In genomic region chr5:98773464-98774191, GRCh38 we compare ENCODE assay signal across 8 cellular contexts. TPM values are rescaled to one million over a fixed set of nuclear protein-coding genes. Genes with fewer than 3 reads are reported as not detected.
DNase-seq lines count a peak whose midpoint lies in the region; ATAC-seq, FAIRE-seq and TF ChIP-seq lines count a peak whose summit lies in the region.

Gene RGMB, plus strand, starts transcription at chr5:98773663. Its CDS starts 408 bp downstream, at chr5:98774071.

- peaks cover 4% of the 10 kb centered on the region; the same call in 1 of the 2 replicates for H3K36me3 ChIP-seq in BLaER1
- peaks cover 0 to 12% (median 0%) of the 10 kb centered on the region in 4 experiments; a peak in 1 of 8 replicates for H3K36me3 ChIP-seq in H1 (ENCODE audit: control insufficient read depth in 2 of 4, insufficient read depth in 4 of 4, low read length in 3 of 4)

- peaks cover 13% of the 10 kb centered on the region; the same call in 1 of the 2 replicates for H3K27me3 ChIP-seq in BLaER1
- H3K27me3 ChIP-seq in H1 (replicated peaks in 1 of 4; ENCODE audit: control insufficient read depth in 3 of 4, extremely low read depth in 1 of 4, insufficient read depth in 3 of 4, low read length in 3 of 4): peaks cover 0 to 19% (median 13%) of the 10 kb centered on the region in 4 experiments; a peak in 6 of 7 replicates

- peak in 1 of 2 experiments; percentile 89; a peak in 2 of 3 replicates for TF ChIP-seq POLR2A in H1 (IDR thresholded peaks at IDR 0.05; ENCODE audit: control extremely low read depth in 1 of 2, low read depth in 2 of 2, low read length in 2 of 2)

- ATAC-seq in GM19372 (IDR thresholded peaks at IDR 0.05; ENCODE audit: low read depth, unreplicated experiment): peak; percentile 79
- ATAC-seq in HG03521 (IDR thresholded peaks at IDR 0.05; ENCODE audit: unreplicated experiment): peak; percentile 89
- ATAC-seq in activated CD8-positive, alpha-beta memory T cell treated with anti-CD3 and anti-CD28 coated beads, Interleukin-2, amount 10 ng/mL, durations not matched to agents 7 days and 5 days: peak; percentile 92
- peak; percentile 81 for ATAC-seq in memory B cell (ENCODE audit: low read depth)

- H3K9me3 ChIP-seq in BLaER1: no peaks in the 10 kb centered on the region
- H3K9me3 ChIP-seq in H1 (ENCODE audit: insufficient read depth in 2 of 2, low read depth in 1 of 2, low read length in 1 of 2): no peaks in the 10 kb centered on the region

- H3K4me2 ChIP-seq in BLaER1: peak within 1 kb of the TSS; percentile 91
- H3K4me2 ChIP-seq in H1 (ENCODE audit: insufficient read depth in 1 of 2, low read depth in 2 of 2, low read length in 2 of 2): peak within 1 kb of the TSS; percentile 78 to 85

- no peak within 1 kb of the TSS for H3K4ac ChIP-seq in H1 (replicated peaks; ENCODE audit: insufficient read length, low read depth, low read length)

- no peak within 1 kb of the TSS for H3K23ac ChIP-seq in H1 (ENCODE audit: insufficient read length)

- no peak within 1 kb of the TSS for H2AK5ac ChIP-seq in H1 (ENCODE audit: low read depth, low read length)

- H3K79me1 ChIP-seq in H1 (ENCODE audit: low read depth, low read length): 0 out of 2 replicates have a peak, but pooled peaks cover 2% of the 10 kb centered on the region

- TF ChIP-seq RAD21 in H1 (IDR thresholded peaks at IDR 0.05 in 1 of 2, conservative IDR thresholded peaks at IDR 0.05 in 1 of 2; ENCODE audit: low read depth in 2 of 2, low read length in 2 of 2): no peak

- H2BK12ac ChIP-seq in H1 (ENCODE audit: low read depth, low read length): no peak within 1 kb of the TSS

- H4K8ac ChIP-seq in H1 (ENCODE audit: extremely low read depth, insufficient read depth, low read length): peak within 1 kb of the TSS; percentile 97

- H3K4me3 ChIP-seq in BLaER1 (peak within 1 kb of the TSS; percentile 86), H1 (ENCODE audit: extremely low read depth in 1 of 4, insufficient read depth in 2 of 4, low read depth in 3 of 4, low read length in 4 of 4) (peak within 1 kb of the TSS; percentile 68 to 91 (median 86))

- H4K20me1 ChIP-seq in BLaER1 (peaks cover 49% of the 10 kb centered on the region), H1 (replicated peaks in 1 of 2; ENCODE audit: control insufficient read depth in 1 of 2, insufficient read depth in 2 of 2, low read length in 2 of 2) (peaks cover 14 to 18% of the 10 kb centered on the region in 2 experiments)

- peak within 1 kb of the TSS; percentile 77 for H4K5ac ChIP-seq in H1 (ENCODE audit: insufficient read length, low read depth, low read length)

- 0% methylated on average over 29 of the region's 84 CpGs; no CpG with 5 or more reads in 1 of the 2 experiments for WGBS in H1 (ENCODE audit: extremely low coverage in 1 of 2, insufficient coverage in 1 of 2, insufficient read length in 1 of 2, insufficient replicate concordance in 2 of 2, low coverage in 1 of 2, low lambda C conversion rate in 2 of 2, missing lambda C conversion rate in 1 of 2), 2 experiments

- no peaks in the 10 kb centered on the region for H3K36me3 Mint-ChIP-seq in activated CD8-positive, alpha-beta memory T cell treated with anti-CD3 and anti-CD28 coated beads, Interleukin-2, amount 10 ng/mL, durations not matched to agents 7 days and 5 days
- H3K36me3 Mint-ChIP-seq in memory B cell: no peaks in the 10 kb centered on the region

- H3K27ac ChIP-seq in BLaER1 (peak within 1 kb of the TSS; percentile 85), H1 (ENCODE audit: low read depth, low read length) (peak within 1 kb of the TSS; percentile 89)

- no peak within 1 kb of the TSS for H2BK120ac ChIP-seq in H1 (replicated peaks; ENCODE audit: low read depth, low read length)

- H4K91ac ChIP-seq in H1 (replicated peaks; ENCODE audit: insufficient read length, low read length): no peak within 1 kb of the TSS

- peaks cover 42% of the 10 kb centered on the region for H3K4me1 Mint-ChIP-seq in activated CD8-positive, alpha-beta memory T cell treated with anti-CD3 and anti-CD28 coated beads, Interleukin-2, amount 10 ng/mL, durations not matched to agents 7 days and 5 days
- peaks cover 39% of the 10 kb centered on the region for H3K4me1 Mint-ChIP-seq in memory B cell

- H2BK20ac ChIP-seq in H1 (ENCODE audit: low read length): no peak within 1 kb of the TSS

- H3K27ac Mint-ChIP-seq in activated CD8-positive, alpha-beta memory T cell treated with anti-CD3 and anti-CD28 coated beads, Interleukin-2, amount 10 ng/mL, durations not matched to agents 7 days and 5 days: peak within 1 kb of the TSS; percentile 72
- peak within 1 kb of the TSS; percentile 82 for H3K27ac Mint-ChIP-seq in memory B cell

- peaks cover 69% of the 10 kb centered on the region for H3K27me3 Mint-ChIP-seq in activated CD8-positive, alpha-beta memory T cell treated with anti-CD3 and anti-CD28 coated beads, Interleukin-2, amount 10 ng/mL, durations not matched to agents 7 days and 5 days
- H3K27me3 Mint-ChIP-seq in memory B cell: peaks cover under 1% of the 10 kb centered on the region

- no peak for TF ChIP-seq CTCF in H1 (IDR thresholded peaks at IDR 0.05; ENCODE audit: control extremely low read depth in 1 of 3, insufficient read depth in 1 of 3, low read depth in 1 of 3, low read length in 3 of 3)

- H3K9me3 Mint-ChIP-seq in activated CD8-positive, alpha-beta memory T cell treated with anti-CD3 and anti-CD28 coated beads, Interleukin-2, amount 10 ng/mL, durations not matched to agents 7 days and 5 days (ENCODE audit: low read depth): no peaks in the 10 kb centered on the region
- H3K9me3 Mint-ChIP-seq in memory B cell: no peaks in the 10 kb centered on the region

- H2AFZ ChIP-seq in H1 (ENCODE audit: low read length): no peak within 1 kb of the TSS

- no peak within 1 kb of the TSS for H2BK15ac ChIP-seq in H1 (ENCODE audit: low read length)

- H3K23me2 ChIP-seq in H1 (ENCODE audit: low read depth, low read length): peaks cover 20% of the 10 kb centered on the region

- H3K4me3 Mint-ChIP-seq in activated CD8-positive, alpha-beta memory T cell treated with anti-CD3 and anti-CD28 coated beads, Interleukin-2, amount 10 ng/mL, durations not matched to agents 7 days and 5 days: peak within 1 kb of the TSS; percentile 87
- peak within 1 kb of the TSS; percentile 93 for H3K4me3 Mint-ChIP-seq in memory B cell

- CTCF ChIA-PET in activated CD8-positive, alpha-beta memory T cell treated with anti-CD3 and anti-CD28 coated beads, Interleukin-2, amount 10 ng/mL, durations not matched to agents 7 days and 5 days (lab: Charles Lee): interaction anchor here (1.3 kb wide), 1 partner anchor 287 kb away, joined by 4 read pairs; no protein-coding TSS in a partner anchor
- CTCF ChIA-PET in H1 (lab: Charles Lee; ENCODE audit: partially characterized antibody): interaction anchor here (0.9 to 7.4 kb wide), 4 partner anchors 14 to 22 kb away, joined by 3 to 81 read pairs (median 6); no protein-coding TSS in a partner anchor

- peak within 1 kb of the TSS; percentile 66 for H2BK5ac ChIP-seq in H1 (ENCODE audit: low read depth, low read length)

- H3K79me2 ChIP-seq in H1 (ENCODE audit: control insufficient read depth in 1 of 2, insufficient read depth in 2 of 2, low read length in 2 of 2): peaks cover 12 to 41% of the 10 kb centered on the region in 2 experiments

- POLR2A ChIA-PET in H1 (lab: Charles Lee; ENCODE audit: partially characterized antibody): interaction anchor here (0.9 to 1.8 kb wide), 4 partner anchors 12 to 21 kb away, joined by 3 to 5 read pairs (median 4); no protein-coding TSS in a partner anchor

- DNase-seq in NCI-H82 (lab: John Stamatoyannopoulos, UW) (peak; percentile 98), H1 (ENCODE audit: low read depth in 1 of 2, low spot score in 2 of 2) (peak; percentile 96 to 98), memory B cell (ENCODE audit: low spot score in 2 of 2) (peak; percentile 82 to 88)
- DNase-seq in activated CD8-positive, alpha-beta memory T cell treated with anti-CD3 and anti-CD28 coated beads, Interleukin-2, amount 10 ng/mL, durations not matched to agents 7 days and 5 days: peak; percentile 93
- peak; percentile 82 for DNase-seq in stimulated activated CD8-positive, alpha-beta memory T cell treated with anti-CD3 and anti-CD28 coated beads, Interleukin-12 subunit alpha, Interleukin-12 subunit beta, amount 100 ng/mL, for 1 hour (ENCODE audit: low read depth)

- H3K14ac ChIP-seq in H1 (ENCODE audit: insufficient read length): no peak within 1 kb of the TSS

- no peak for TF ChIP-seq EP300 in H1 (IDR thresholded peaks at IDR 0.05; ENCODE audit: borderline replicate concordance in 1 of 2, low read depth in 2 of 2, low read length in 2 of 2)

- peaks cover 46% of the 10 kb centered on the region for H3K4me1 ChIP-seq in BLaER1
- peaks cover 3 to 10% (median 5%) of the 10 kb centered on the region in 4 experiments; a peak in 6 of 7 replicates for H3K4me1 ChIP-seq in H1 (replicated peaks in 1 of 4; ENCODE audit: control insufficient read depth in 3 of 4, insufficient read depth in 4 of 4, low read length in 3 of 4)

- peak within 1 kb of the TSS; percentile 63; the same call in 1 of the 2 replicates for H3K18ac ChIP-seq in H1 (ENCODE audit: extremely low read depth, low read length)

- FAIRE-seq in H1 (lab: Jason Lieb, UNC): no peak

- peak within 1 kb of the TSS; percentile 13 for H3K56ac ChIP-seq in H1 (replicated peaks; ENCODE audit: insufficient read length, low read depth, low read length)

- H3K9ac ChIP-seq in BLaER1: peak within 1 kb of the TSS; percentile 84
- H3K9ac ChIP-seq in H1 (replicated peaks in 1 of 4; ENCODE audit: extremely low read depth in 1 of 4, low read depth in 3 of 4, low read length in 3 of 4): peak within 1 kb of the TSS; percentile 64 to 96 (median 84)

TF ChIP-seq in H1, 55 proteins besides CTCF, POLR2A, EP300 and RAD21 (continues in another document):
- no peak for TF ChIP-seq BCL11A (IDR thresholded peaks at IDR 0.05; ENCODE audit: low read depth in 2 of 2, low read length in 2 of 2)

RNA-seq across cellular contexts. Expression of gene RGMB, which starts in this region (rescaled TPM):
- 1 to 10 TPM; 1.1 to 1.3 TPM for total RNA-seq in activated CD8-positive, alpha-beta memory T cell treated with anti-CD3 and anti-CD28 coated beads, Interleukin-2, amount 10 ng/mL, durations not matched to agents 7 days and 5 days
- total RNA-seq in H1 (2021; fragmentation: NEBNext Ultra II Directional; extraction: Animal tissue kit (Norgen Biotek cat#: 25700)): 27.0 and 27.9 TPM in 2 replicates
- polyA plus RNA-seq in H1 (2011; rRNA removed): 11.7 and 24.4 TPM in 2 replicates
- polyA plus RNA-seq in H1 (2011; cell fraction: cytosol; rRNA removed): 17.4 TPM
- polyA plus RNA-seq in H1 (2011; cell fraction: nucleus; rRNA removed): 35.8 TPM
- polyA plus RNA-seq in H1 (2012, experiment 1 of 2): 7.3 to 10.4 TPM (median 9.0 TPM) in 4 replicates
- 4.7 TPM for polyA plus RNA-seq in H1 (2012, experiment 2 of 2)
- polyA plus RNA-seq in H1 (2013, experiment 1 of 2): 18.4 TPM
- 19.6 TPM for polyA plus RNA-seq in H1 (2013, experiment 2 of 2)
- 25.7 and 42.7 TPM in 2 replicates for polyA minus RNA-seq in H1 (2011; rRNA and poly(A)+ RNA removed)
- 21.7 TPM for polyA minus RNA-seq in H1 (2011; cell fraction: cytosol; rRNA and poly(A)+ RNA removed)
- 68.1 TPM for polyA minus RNA-seq in H1 (2011; cell fraction: nucleus; rRNA and poly(A)+ RNA removed)

Comparison
In these comparisons a context has a peak if more than half of its experiments do, and no peak if none do; other contexts are left out.
1. Peak in every context shown above with its lines: DNase-seq, ATAC-seq, H3K4me3 ChIP-seq and H3K27ac ChIP-seq.
2. RNA of gene RGMB (total RNA-seq): 27.0 to 27.9 TPM in H1; 1.1 to 1.3 TPM in activated CD8-positive, alpha-beta memory T cell treated with anti-CD3 and anti-CD28 coated beads, Interleukin-2, amount 10 ng/mL, durations not matched to agents 7 days and 5 days; every median in the first group is over 10 times any median in the second.